Comparison of ENCODE assay signal across 18 cellular contexts in the genomic region with DNA sequence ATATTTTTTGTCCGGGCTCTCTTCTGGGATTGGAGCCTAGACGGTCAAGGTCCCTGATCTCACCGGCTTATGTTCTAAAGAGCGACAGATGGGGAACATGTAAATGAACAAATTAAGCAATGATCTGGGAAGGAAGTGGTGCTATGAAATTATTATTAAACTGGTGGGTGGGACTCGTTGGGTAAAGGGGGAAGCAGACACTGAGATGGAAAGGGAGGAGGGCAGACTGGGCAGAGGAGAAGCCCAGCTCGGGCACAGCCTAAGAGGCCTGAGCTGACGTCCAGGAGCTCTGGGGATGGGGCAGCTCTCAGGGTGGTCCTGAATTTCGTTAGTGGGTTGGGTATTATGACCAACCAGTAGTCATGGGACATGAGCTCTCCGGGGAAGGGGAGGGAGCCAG.
DNase-seq lines count a peak whose midpoint lies in the region; ATAC-seq and TF ChIP-seq lines count a peak whose summit lies in the region.
"Had no signal": no experiment of that assay in that cellular context is flagged by ENCODE, and none has a peak within 500 bp of the region (broad histone marks: within the 10 kb centered on the region; RNA-seq: fewer than 3 reads in every experiment).

No MANE protein-coding gene starts in this region.

- H3K9me3 ChIP-seq in SJCRH30 (replicated peaks) (no peaks in the 10 kb centered on the region; the same call in 1 of the 2 replicates), lung (ENCODE audit: control insufficient read depth in 2 of 2, insufficient read depth in 1 of 2, low read length in 1 of 2) (no peaks in the 10 kb centered on the region)

- H3K4me3 ChIP-seq in SJCRH30 (peak overlapping the region; percentile 43; the same call in 1 of the 2 replicates), lung (no peak overlapping the region)
- H3K4me3 ChIP-seq: BLaER1 treated with 17β-estradiol and CSF1 and Interleukin-3, amounts not matched to agents 10 nM and 100 nM had no signal

- no peaks in the 10 kb centered on the region for H3K9me3 Mint-ChIP-seq in natural killer cell treated with Interleukin-12 subunit alpha and Interleukin-12 subunit beta and Interleukin-15 and Interleukin-18, amount 100 ng/mL, for 72 hours
- H3K9me3 Mint-ChIP-seq in natural killer cell, result no peaks in the 10 kb centered on the region
- H3K9me3 Mint-ChIP-seq in activated T-cell treated with anti-CD3 and anti-CD28 coated beads, Interleukin-2, amount 50 U/mL, for 72 hours, result no peaks in the 10 kb centered on the region
- H3K9me3 Mint-ChIP-seq: H9 had no signal

- H3K36me3 ChIP-seq in SJCRH30, result no peaks in the 10 kb centered on the region
- H3K36me3 ChIP-seq in lung (ENCODE audit: control insufficient read depth in 2 of 2, insufficient read depth in 2 of 2, low read length in 2 of 2), result no peaks in the 10 kb centered on the region
- H3K36me3 ChIP-seq: BLaER1 treated with 17β-estradiol and CSF1 and Interleukin-3, amounts not matched to agents 10 nM and 100 nM had no signal

- peaks cover 5% of the 10 kb centered on the region; the same call in 1 of the 2 replicates for H3K4me1 ChIP-seq in SJCRH30
- no peaks in the 10 kb centered on the region for H3K4me1 ChIP-seq in lung (ENCODE audit: control insufficient read depth in 2 of 2, insufficient read depth in 2 of 2, low read length in 2 of 2)

- H3K4me3 Mint-ChIP-seq in natural killer cell treated with Interleukin-12 subunit alpha and Interleukin-12 subunit beta and Interleukin-15 and Interleukin-18, amount 100 ng/mL, for 72 hours, result peak overlapping the region; percentile 52
- H3K4me3 Mint-ChIP-seq in natural killer cell, result no peak overlapping the region
- H3K4me3 Mint-ChIP-seq in activated T-cell treated with anti-CD3 and anti-CD28 coated beads, Interleukin-2, amount 50 U/mL, for 72 hours, result no peak overlapping the region
- H3K4me3 Mint-ChIP-seq: H9 had no signal

- H3K36me3 Mint-ChIP-seq in natural killer cell treated with Interleukin-12 subunit alpha and Interleukin-12 subunit beta and Interleukin-15 and Interleukin-18, amount 100 ng/mL, for 72 hours, result no peaks in the 10 kb centered on the region
- no peaks in the 10 kb centered on the region for H3K36me3 Mint-ChIP-seq in natural killer cell
- no peaks in the 10 kb centered on the region for H3K36me3 Mint-ChIP-seq in activated T-cell treated with anti-CD3 and anti-CD28 coated beads, Interleukin-2, amount 50 U/mL, for 72 hours (ENCODE audit: insufficient read depth in 2 of 2)

- TF ChIP-seq CTCF in natural killer cell (IDR thresholded peaks at IDR 0.05) (no peak), lung (IDR thresholded peaks at IDR 0.05; ENCODE audit: control extremely low read depth, extremely low read depth) (no peak)

- WGBS in lung, 2 donors, result 49 to 69% methylated on average over 9 of the region's 9 CpGs

- DNase-seq in natural killer cell treated with Interleukin-12 subunit alpha and Interleukin-12 subunit beta and Interleukin-15 and Interleukin-18, amount 100 ng/mL, for 72 hours (ENCODE audit: low spot score), result no peak
- DNase-seq in natural killer cell (no peak), SJCRH30 (peak in 1 of 2 experiments; percentile 62), lung (ENCODE audit: low spot score) (no peak)
- DNase-seq in activated T-cell treated with anti-CD3 and anti-CD28 coated beads, Interleukin-2, amount 50 U/mL, for 72 hours, result no peak
- DNase-seq: COR-L47, DMS53, H9, NCI-H1436, NCI-H2029 treated with DMSO at 0.1 percent for 48 hours, NCI-H2171 treated with DMSO at 0.1 percent for 48 hours, NCI-H510A, RPMI8226, SIG-M5 had no signal

- H3K27me3 Mint-ChIP-seq in natural killer cell treated with Interleukin-12 subunit alpha and Interleukin-12 subunit beta and Interleukin-15 and Interleukin-18, amount 100 ng/mL, for 72 hours, result peaks cover 0 to 7% of the 10 kb centered on the region in 2 donors
- H3K27me3 Mint-ChIP-seq in natural killer cell (ENCODE audit: low read depth in 2 of 2), result peaks cover 4 to 11% of the 10 kb centered on the region in 2 donors
- H3K27me3 Mint-ChIP-seq in activated T-cell treated with anti-CD3 and anti-CD28 coated beads, Interleukin-2, amount 50 U/mL, for 72 hours (ENCODE audit: low read depth), result no peaks in the 10 kb centered on the region

- H3K27me3 ChIP-seq in SJCRH30 (no peaks in the 10 kb centered on the region), lung (ENCODE audit: control insufficient read depth, insufficient read depth) (no peaks in the 10 kb centered on the region)
- H3K27me3 ChIP-seq: BLaER1 treated with 17β-estradiol and CSF1 and Interleukin-3, amounts not matched to agents 10 nM and 100 nM had no signal

- peak overlapping the region; percentile 6 to 19 for H3K27ac Mint-ChIP-seq in natural killer cell treated with Interleukin-12 subunit alpha and Interleukin-12 subunit beta and Interleukin-15 and Interleukin-18, amount 100 ng/mL, for 72 hours
- peak overlapping the region in 1 of 2 donors; percentile 79 for H3K27ac Mint-ChIP-seq in natural killer cell
- no peak overlapping the region for H3K27ac Mint-ChIP-seq in activated T-cell treated with anti-CD3 and anti-CD28 coated beads, Interleukin-2, amount 50 U/mL, for 72 hours

- ATAC-seq in natural killer cell treated with Interleukin-12 subunit alpha and Interleukin-12 subunit beta and Interleukin-15 and Interleukin-18, amount 100 ng/mL, for 72 hours, result no peak
- ATAC-seq in natural killer cell, result no peak
- peak; percentile 25 for ATAC-seq in lung (ENCODE audit: insufficient read depth, low FRiP score)
- no peak for ATAC-seq in GM19397 (IDR thresholded peaks at IDR 0.05; ENCODE audit: unreplicated experiment)
- ATAC-seq in GM21529 (IDR thresholded peaks at IDR 0.05; ENCODE audit: unreplicated experiment), result no peak
- no peak for ATAC-seq in activated T-cell treated with anti-CD3 and anti-CD28 coated beads, Interleukin-2, amount 50 U/mL, for 72 hours (replicated peaks in 1 of 2)

- peak overlapping the region; percentile 70 for H3K27ac ChIP-seq in SJCRH30
- no peak overlapping the region for H3K27ac ChIP-seq in lung (ENCODE audit: low read depth in 1 of 2, low read length in 1 of 2)
- H3K27ac ChIP-seq: HL-60 had no signal

- intact Hi-C loops in natural killer cell (cut with micrococcal nuclease), result no loop called here

- H3K4me1 Mint-ChIP-seq in natural killer cell treated with Interleukin-12 subunit alpha and Interleukin-12 subunit beta and Interleukin-15 and Interleukin-18, amount 100 ng/mL, for 72 hours (ENCODE audit: low read depth in 2 of 2), result peaks cover 16 to 19% of the 10 kb centered on the region in 2 donors
- peaks cover 9 to 24% of the 10 kb centered on the region in 2 donors for H3K4me1 Mint-ChIP-seq in natural killer cell
- H3K4me1 Mint-ChIP-seq in activated T-cell treated with anti-CD3 and anti-CD28 coated beads, Interleukin-2, amount 50 U/mL, for 72 hours (ENCODE audit: low read depth), result peaks cover 4% of the 10 kb centered on the region
